ENCODE assay signal across 35 cellular contexts in genomic region chr12:128989287-128989686, GRCh38.
DNase-seq lines count a peak whose midpoint lies in the region; ATAC-seq, FAIRE-seq and TF ChIP-seq lines count a peak whose summit lies in the region.
"Had no signal": no experiment of that assay in that cellular context is flagged by ENCODE, and none has a peak within 500 bp of the region (broad histone marks: within the 10 kb centered on the region; RNA-seq: fewer than 3 reads in every experiment).

No MANE protein-coding gene starts in this region.

- H3K23me2 ChIP-seq in H1 (ENCODE audit: low read depth, low read length), result no peaks in the 10 kb centered on the region

- H3K27ac Mint-ChIP-seq in natural killer cell treated with Interleukin-12 subunit alpha and Interleukin-12 subunit beta and Interleukin-15 and Interleukin-18, amount 100 ng/mL, for 72 hours, result no peak overlapping the region
- H3K27ac Mint-ChIP-seq: B cell; CD4-positive, alpha-beta memory T cell; CD4-positive, alpha-beta T cell; CD4-positive, CD25-positive, alpha-beta regulatory T cell; CD8-positive, alpha-beta memory T cell; CD8-positive, alpha-beta T cell had no signal

- H4K8ac ChIP-seq in H1 (ENCODE audit: extremely low read depth, insufficient read depth, low read length) (no peak overlapping the region), trophoblast cell (ENCODE audit: low read depth, low read length) (no peak overlapping the region)

- no peak overlapping the region for H3K4me3 Mint-ChIP-seq in natural killer cell treated with Interleukin-12 subunit alpha and Interleukin-12 subunit beta and Interleukin-15 and Interleukin-18, amount 100 ng/mL, for 72 hours
- H3K4me3 Mint-ChIP-seq: B cell; CD14-positive monocyte; CD4-positive, alpha-beta memory T cell; CD4-positive, alpha-beta T cell; CD4-positive, CD25-positive, alpha-beta regulatory T cell; CD8-positive, alpha-beta memory T cell; CD8-positive, alpha-beta T cell had no signal

- H2BK12ac ChIP-seq in H1 (ENCODE audit: low read depth, low read length) (no peak overlapping the region), trophoblast cell (ENCODE audit: low read length) (no peak overlapping the region)

- CTCF ChIA-PET in K562 (lab: Yijun Ruan, JAX; ENCODE audit: low intra/inter-chr PET ratio) (no interaction called here), H1 (lab: Charles Lee; ENCODE audit: partially characterized antibody) (interaction anchor here (1.0 to 1.8 kb wide), 3 partner anchors 13 to 926 kb away, joined by 3 to 8 read pairs (median 4); no protein-coding TSS in a partner anchor)

- H3K56ac ChIP-seq in H1 (replicated peaks; ENCODE audit: insufficient read length, low read depth, low read length), result no peak overlapping the region

- no peak overlapping the region for H4K91ac ChIP-seq in H1 (replicated peaks; ENCODE audit: insufficient read length, low read length)
- H4K91ac ChIP-seq in trophoblast cell (ENCODE audit: low read depth, low read length), result no peak overlapping the region

- no peak overlapping the region for H4K5ac ChIP-seq in H1 (ENCODE audit: insufficient read length, low read depth, low read length)

- intact Hi-C loops in K562 (cut with micrococcal nuclease), result no loop called here

- H3K79me2 ChIP-seq in K562 (ENCODE audit: control insufficient read depth, insufficient read depth, low read length), result no peaks in the 10 kb centered on the region
- H3K79me2 ChIP-seq in H1 (ENCODE audit: control insufficient read depth in 1 of 2, insufficient read depth in 2 of 2, low read length in 2 of 2), result no peaks in the 10 kb centered on the region
- H3K79me2 ChIP-seq in trophoblast cell (ENCODE audit: control insufficient read depth, insufficient read depth, low read length, poor library complexity), result no peaks in the 10 kb centered on the region

- H3K27me3 ChIP-seq in K562 (ENCODE audit: control insufficient read depth in 2 of 2, insufficient read depth in 2 of 2, low read length in 2 of 2) (peaks cover 2 to 30% of the 10 kb centered on the region in 2 experiments; a peak in 4 of 5 replicates), H1 (replicated peaks in 1 of 4; ENCODE audit: control insufficient read depth in 3 of 4, extremely low read depth in 1 of 4, insufficient read depth in 3 of 4, low read length in 3 of 4) (no peaks in the 10 kb centered on the region), trophoblast cell (ENCODE audit: insufficient read depth, low read length) (no peaks in the 10 kb centered on the region)
- H3K27me3 ChIP-seq: BE2C; BLaER1; BLaER1 treated with 17β-estradiol and CSF1 and Interleukin-3, amounts not matched to agents 10 nM and 100 nM had no signal

- TF ChIP-seq POLR2A in K562 (conservative IDR thresholded peaks at IDR 0.05), result no peak
- TF ChIP-seq POLR2A in H1 (IDR thresholded peaks at IDR 0.05; ENCODE audit: control extremely low read depth in 1 of 2, low read depth in 2 of 2, low read length in 2 of 2), result no peak

- H4K20me1 ChIP-seq in K562 (replicated peaks; ENCODE audit: control insufficient read depth, insufficient read depth, low read length), result no peaks in the 10 kb centered on the region
- H4K20me1 ChIP-seq in H1 (replicated peaks in 1 of 2; ENCODE audit: control insufficient read depth in 1 of 2, insufficient read depth in 2 of 2, low read length in 2 of 2), result no peaks in the 10 kb centered on the region
- H4K20me1 ChIP-seq: BLaER1; BLaER1 treated with 17β-estradiol and CSF1 and Interleukin-3, amounts not matched to agents 10 nM and 100 nM had no signal

- no peaks in the 10 kb centered on the region for H3K9me3 Mint-ChIP-seq in natural killer cell treated with Interleukin-12 subunit alpha and Interleukin-12 subunit beta and Interleukin-15 and Interleukin-18, amount 100 ng/mL, for 72 hours

- TF ChIP-seq RAD21 in K562 (CRISPR knock-in tag; conservative IDR thresholded peaks at IDR 0.05 in 1 of 2, IDR thresholded peaks at IDR 0.05 in 1 of 2), result no peak
- no peak for TF ChIP-seq RAD21 in H1 (IDR thresholded peaks at IDR 0.05 in 1 of 2, conservative IDR thresholded peaks at IDR 0.05 in 1 of 2; ENCODE audit: low read depth in 2 of 2, low read length in 2 of 2)

- POLR2A ChIA-PET in K562 (lab: Yijun Ruan, JAX) (no interaction called here), H1 (lab: Charles Lee; ENCODE audit: partially characterized antibody) (no interaction called here)

- H3K9ac ChIP-seq in K562 (ENCODE audit: insufficient read depth in 1 of 2, low read depth in 2 of 2, low read length in 2 of 2) (no peak overlapping the region), H1 (replicated peaks in 1 of 4; ENCODE audit: extremely low read depth in 1 of 4, low read depth in 3 of 4, low read length in 3 of 4) (no peak overlapping the region), trophoblast cell (ENCODE audit: low read length) (no peak overlapping the region)
- H3K9ac ChIP-seq: BLaER1; BLaER1 treated with 17β-estradiol and CSF1 and Interleukin-3, amounts not matched to agents 10 nM and 100 nM had no signal

- no peaks in the 10 kb centered on the region for H3K36me3 ChIP-seq in K562 (ENCODE audit: control insufficient read depth, insufficient read depth, low read length)
- H3K36me3 ChIP-seq in H1 (ENCODE audit: control insufficient read depth in 2 of 4, insufficient read depth in 4 of 4, low read length in 3 of 4), result no peaks in the 10 kb centered on the region
- no peaks in the 10 kb centered on the region for H3K36me3 ChIP-seq in trophoblast cell (ENCODE audit: control insufficient read depth in 1 of 2, insufficient read depth in 2 of 2, low read length in 2 of 2)
- H3K36me3 ChIP-seq: BE2C; BLaER1; BLaER1 treated with 17β-estradiol and CSF1 and Interleukin-3, amounts not matched to agents 10 nM and 100 nM had no signal

- no peak overlapping the region for H2AFZ ChIP-seq in K562 (ENCODE audit: low read depth, low read length)
- no peak overlapping the region for H2AFZ ChIP-seq in H1 (ENCODE audit: low read length)
- no peak overlapping the region for H2AFZ ChIP-seq in trophoblast cell (ENCODE audit: insufficient read depth, low read length, poor library complexity)

- no peaks in the 10 kb centered on the region for H3K9me3 ChIP-seq in K562 (replicated peaks; ENCODE audit: control insufficient read depth, insufficient read depth, low read depth, low read length)
- H3K9me3 ChIP-seq in H1 (ENCODE audit: insufficient read depth in 2 of 2, low read depth in 1 of 2, low read length in 1 of 2), result peaks cover 0 to 4% of the 10 kb centered on the region in 2 experiments; a peak in 1 of 4 replicates
- peaks cover 2% of the 10 kb centered on the region for H3K9me3 ChIP-seq in trophoblast cell (ENCODE audit: insufficient read depth, low read depth, low read length)
- H3K9me3 ChIP-seq: A549, BE2C, BLaER1, Caco-2 had no signal

- no peaks in the 10 kb centered on the region for H3K4me1 Mint-ChIP-seq in natural killer cell treated with Interleukin-12 subunit alpha and Interleukin-12 subunit beta and Interleukin-15 and Interleukin-18, amount 100 ng/mL, for 72 hours (ENCODE audit: low read depth in 2 of 2)
- H3K4me1 Mint-ChIP-seq: B cell; CD14-positive monocyte; CD4-positive, alpha-beta memory T cell; CD4-positive, CD25-positive, alpha-beta regulatory T cell; CD8-positive, alpha-beta memory T cell had no signal

- H3K27ac ChIP-seq in K562 (ENCODE audit: extremely low read depth, low read depth, low read length) (no peak overlapping the region), H1 (ENCODE audit: low read depth, low read length) (no peak overlapping the region), trophoblast cell (ENCODE audit: low read depth, low read length) (no peak overlapping the region)
- H3K27ac ChIP-seq: 22Rv1; A549; BLaER1; BLaER1 treated with 17β-estradiol and CSF1 and Interleukin-3, amounts not matched to agents 10 nM and 100 nM; C4-2B had no signal

- no peak overlapping the region for H3K23ac ChIP-seq in H1 (ENCODE audit: insufficient read length)
- no peak overlapping the region for H3K23ac ChIP-seq in trophoblast cell (ENCODE audit: low read length)

- H3K4me3 ChIP-seq in K562, result no peak overlapping the region
- no peak overlapping the region for H3K4me3 ChIP-seq in H1 (ENCODE audit: extremely low read depth in 1 of 4, insufficient read depth in 2 of 4, low read depth in 3 of 4, low read length in 4 of 4)
- peak overlapping the region; percentile 7 for H3K4me3 ChIP-seq in trophoblast cell (ENCODE audit: low read depth, low read length)
- H3K4me3 ChIP-seq: A549; BLaER1; BLaER1 treated with 17β-estradiol and CSF1 and Interleukin-3, amounts not matched to agents 10 nM and 100 nM had no signal

- H3K18ac ChIP-seq in H1 (ENCODE audit: extremely low read depth, low read length), result no peak overlapping the region
- H3K18ac ChIP-seq in trophoblast cell (ENCODE audit: low read length), result no peak overlapping the region

- ATAC-seq in K562, result no peak
- ATAC-seq in natural killer cell treated with Interleukin-12 subunit alpha and Interleukin-12 subunit beta and Interleukin-15 and Interleukin-18, amount 100 ng/mL, for 72 hours, result no peak
- ATAC-seq: A549; CD8-positive, alpha-beta T cell had no signal

- H2BK120ac ChIP-seq in H1 (replicated peaks; ENCODE audit: low read depth, low read length), result no peak overlapping the region
- H2BK120ac ChIP-seq in trophoblast cell (ENCODE audit: insufficient read depth, low read length, poor library complexity), result no peak overlapping the region

- H4K12ac ChIP-seq in trophoblast cell (ENCODE audit: low read depth, low read length), result no peak overlapping the region

- TF ChIP-seq EP300 in K562 (IDR thresholded peaks at IDR 0.05; ENCODE audit: low read length), result no peak
- TF ChIP-seq EP300 in H1 (IDR thresholded peaks at IDR 0.05; ENCODE audit: borderline replicate concordance in 1 of 2, low read depth in 2 of 2, low read length in 2 of 2), result no peak

- BruUV-seq in K562 (replicated peaks; lab: Mats Ljungman, UMichigan), result no TSS peak

- H3K4me2 ChIP-seq in K562 (ENCODE audit: insufficient read depth, low read length) (no peak overlapping the region), H1 (ENCODE audit: insufficient read depth in 1 of 2, low read depth in 2 of 2, low read length in 2 of 2) (no peak overlapping the region), trophoblast cell (ENCODE audit: low read length) (no peak overlapping the region)
- H3K4me2 ChIP-seq: A549; BLaER1; BLaER1 treated with 17β-estradiol and CSF1 and Interleukin-3, amounts not matched to agents 10 nM and 100 nM had no signal

- no peak overlapping the region for H2BK20ac ChIP-seq in H1 (ENCODE audit: low read length)

- TF ChIP-seq CTCF in K562 (IDR thresholded peaks at IDR 0.05 in 2 of 3, conservative IDR thresholded peaks at IDR 0.05 in 1 of 3; ENCODE audit: insufficient read depth in 2 of 3, low read depth in 1 of 3, low read length in 3 of 3) (no peak), H1 (IDR thresholded peaks at IDR 0.05; ENCODE audit: control extremely low read depth in 1 of 3, insufficient read depth in 1 of 3, low read depth in 1 of 3, low read length in 3 of 3) (no peak)

- H3K27me3 Mint-ChIP-seq in natural killer cell treated with Interleukin-12 subunit alpha and Interleukin-12 subunit beta and Interleukin-15 and Interleukin-18, amount 100 ng/mL, for 72 hours, result peaks cover 7 to 13% of the 10 kb centered on the region in 2 donors
- H3K27me3 Mint-ChIP-seq: CD4-positive, alpha-beta T cell had no signal

- FAIRE-seq in K562 (lab: Jason Lieb, UNC) (no peak), H1 (lab: Jason Lieb, UNC) (no peak)
- FAIRE-seq: A204.1, A549, D721Med had no signal

- H3K36me3 Mint-ChIP-seq in natural killer cell treated with Interleukin-12 subunit alpha and Interleukin-12 subunit beta and Interleukin-15 and Interleukin-18, amount 100 ng/mL, for 72 hours, result no peaks in the 10 kb centered on the region
- H3K36me3 Mint-ChIP-seq: CD4-positive, alpha-beta memory T cell; CD4-positive, CD25-positive, alpha-beta regulatory T cell; CD8-positive, alpha-beta memory T cell; CD8-positive, alpha-beta T cell had no signal

- H2BK5ac ChIP-seq in H1 (ENCODE audit: low read depth, low read length) (no peak overlapping the region), trophoblast cell (ENCODE audit: low read depth, low read length, poor library complexity) (no peak overlapping the region)

- in situ Hi-C loops in K562 (cut with MboI), result no loop called here

- no peak overlapping the region for H2BK15ac ChIP-seq in H1 (ENCODE audit: low read length)

- H3K14ac ChIP-seq in H1 (ENCODE audit: insufficient read length) (no peak overlapping the region), trophoblast cell (ENCODE audit: low read length) (no peak overlapping the region)

- H2AK5ac ChIP-seq in H1 (ENCODE audit: low read depth, low read length) (no peak overlapping the region), trophoblast cell (ENCODE audit: low read length) (no peak overlapping the region)

- WGBS in K562 (ENCODE audit: insufficient coverage, low coverage, missing lambda C conversion rate), result 0% methylated on average over 1 of the region's 1 CpG
- WGBS in H1 (ENCODE audit: extremely low coverage in 1 of 2, insufficient coverage in 1 of 2, insufficient read length in 1 of 2, insufficient replicate concordance in 2 of 2, low coverage in 1 of 2, low lambda C conversion rate in 2 of 2, missing lambda C conversion rate in 1 of 2), 2 experiments, result 90% methylated on average over 1 of the region's 1 CpG; no CpG with 5 or more reads in 1 of the 2 experiments
- no CpG with 5 or more reads among the region's 1 CpG for WGBS in trophoblast cell (ENCODE audit: extremely low coverage, insufficient coverage, insufficient read length)

- H3K79me1 ChIP-seq in H1 (ENCODE audit: low read depth, low read length), result no peaks in the 10 kb centered on the region
- no peaks in the 10 kb centered on the region for H3K79me1 ChIP-seq in trophoblast cell (ENCODE audit: low read length)

- no peaks in the 10 kb centered on the region for H3K9me1 ChIP-seq in K562 (ENCODE audit: control insufficient read depth, insufficient read depth, low read length)

- H3K4me1 ChIP-seq in K562 (replicated peaks in 1 of 2; ENCODE audit: control insufficient read depth in 2 of 2, insufficient read depth in 2 of 2, low read length in 2 of 2) (no peaks in the 10 kb centered on the region), H1 (replicated peaks in 1 of 4; ENCODE audit: control insufficient read depth in 3 of 4, insufficient read depth in 4 of 4, low read length in 3 of 4) (peaks cover 0 to 8% (median 4%) of the 10 kb centered on the region in 4 experiments; a peak in 2 of 7 replicates), trophoblast cell (ENCODE audit: control insufficient read depth in 1 of 2, insufficient read depth in 2 of 2, low read length in 2 of 2) (no peaks in the 10 kb centered on the region)
- H3K4me1 ChIP-seq: A549; BE2C; BLaER1; BLaER1 treated with 17β-estradiol and CSF1 and Interleukin-3, amounts not matched to agents 10 nM and 100 nM; Caco-2 had no signal

- H3K4ac ChIP-seq in H1 (replicated peaks; ENCODE audit: insufficient read length, low read depth, low read length) (no peak overlapping the region), trophoblast cell (ENCODE audit: low read depth, low read length) (no peak overlapping the region)

- DNase-seq in K562 (ENCODE audit: extremely low read depth in 1 of 4, low spot score in 3 of 4) (no peak), H1 (ENCODE audit: low read depth in 1 of 2, low spot score in 2 of 2) (no peak), trophoblast cell (no peak), NCI-H146 treated with DMSO at 0.1 percent for 48 hours (lab: John Stamatoyannopoulos, UW; ENCODE audit: unreplicated experiment) (no peak), NCI-H526 treated with DMSO at 0.1 percent for 48 hours (lab: John Stamatoyannopoulos, UW) (no peak)
- DNase-seq in natural killer cell treated with Interleukin-12 subunit alpha and Interleukin-12 subunit beta and Interleukin-15 and Interleukin-18, amount 100 ng/mL, for 72 hours (ENCODE audit: low spot score), result no peak
- DNase-seq: 8988T; ACHN; AML-193; BE2C; C1 segment of cervical spinal cord; Caco-2; Calu3; CD4-positive, alpha-beta memory T cell; CD4-positive, alpha-beta T cell; CD4-positive, CD25-positive, alpha-beta regulatory T cell; CD8-positive, alpha-beta memory T cell; CD8-positive, alpha-beta T cell; COR-L47; DMS 273 treated with DMSO at 0.1 percent for 48 hours; DMS153; DMS53; DMS79; DMS79 treated with DMSO at 0.1 percent for 48 hours; DND-41; EL had no signal

Comparison
In these comparisons a context has a peak if more than half of its experiments do, and no peak if none do; other contexts are left out.
1. Of the 49 proteins assayed by ChIP-seq in both K562 and H1: peak only in K562: none; only in H1: KDM1A; in both: none; in neither: 48.